Comparison of ENCODE assay signal across 8 cellular contexts in the genomic region with DNA sequence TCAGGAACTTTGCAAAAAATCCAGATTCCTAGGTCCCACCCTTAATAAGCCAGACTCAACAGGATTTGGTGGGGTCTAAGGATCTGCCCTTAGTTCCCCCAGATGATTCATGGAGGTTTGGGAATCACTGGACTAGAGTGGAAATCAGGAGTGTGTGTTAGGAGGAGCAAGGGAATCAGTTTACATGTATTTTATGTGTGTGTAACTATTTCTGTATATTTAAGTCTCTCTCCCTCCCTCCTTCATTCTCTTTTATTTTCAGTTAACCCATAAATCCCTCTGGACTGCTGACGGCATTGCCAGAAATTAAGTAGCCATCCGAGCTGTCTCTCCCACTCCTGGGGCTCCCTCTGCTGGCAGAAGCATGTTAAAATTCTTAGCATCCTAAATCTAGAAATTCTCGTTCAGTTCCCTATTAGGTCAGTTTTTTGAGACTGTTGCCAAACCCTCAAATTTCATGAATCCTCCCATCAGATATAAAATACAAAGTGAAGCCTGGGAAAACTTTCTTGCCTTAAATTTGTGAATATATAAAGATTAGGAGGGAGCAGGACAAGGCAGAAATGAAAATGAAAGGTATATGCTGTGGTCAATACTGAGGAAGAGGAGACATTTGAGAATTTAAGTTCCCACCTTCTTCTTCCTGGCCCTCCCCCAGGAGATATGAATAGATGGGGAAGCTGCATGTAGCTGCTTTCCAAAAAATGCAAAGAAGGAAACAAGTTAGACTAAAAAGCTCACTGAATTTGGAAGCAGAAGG. TPM values are rescaled to one million over a fixed set of nuclear protein-coding genes. Genes with fewer than 3 reads are reported as not detected.
A peak's percentile ranks its signal among the peaks of the same experiment; 100 is the strongest.
DNase-seq lines count a peak whose midpoint lies in the region; ATAC-seq and TF ChIP-seq lines count a peak whose summit lies in the region.

No MANE protein-coding gene starts in this region.

- no peaks in the 10 kb centered on the region for H3K4me1 Mint-ChIP-seq in neural crest cell
- peaks cover 54% of the 10 kb centered on the region for H3K4me1 Mint-ChIP-seq in stimulated activated naive CD8-positive, alpha-beta T cell treated with anti-CD3 and anti-CD28 coated beads, Interleukin-15, amount 100 ng/mL, for 72 hours

- TF ChIP-seq POLR2A in Peyer's patch (IDR thresholded peaks at IDR 0.05), result no peak

- no peaks in the 10 kb centered on the region for H3K9me3 ChIP-seq in Peyer's patch

- H3K27me3 ChIP-seq in Peyer's patch, result no peaks in the 10 kb centered on the region

- DNase-seq in AML-193 (lab: John Stamatoyannopoulos, UW), result peak; percentile 65 to 70
- peak; percentile 68 for DNase-seq in KBM-7
- DNase-seq in Peyer's patch, result peak; percentile 56 to 87 (median 64)
- peak; percentile 81 to 85 for DNase-seq in activated T-cell treated with anti-CD3 and anti-CD28 coated beads, Interleukin-2, amount 50 U/mL, for 48 hours
- DNase-seq in fibroblast of peridontal ligament (ENCODE audit: extremely low read depth), result peak; percentile 88
- peak; percentile 79 for DNase-seq in neural crest cell (ENCODE audit: low read depth, low spot score)
- DNase-seq in stimulated activated naive CD8-positive, alpha-beta T cell treated with anti-CD3 and anti-CD28 coated beads, Interleukin-15, amount 100 ng/mL, for 72 hours, result peak; percentile 63 to 70

- no peak overlapping the region for H3K4me3 Mint-ChIP-seq in neural crest cell
- peak overlapping the region in 1 of 2 donors; percentile 58 for H3K4me3 Mint-ChIP-seq in stimulated activated naive CD8-positive, alpha-beta T cell treated with anti-CD3 and anti-CD28 coated beads, Interleukin-15, amount 100 ng/mL, for 72 hours

- TF ChIP-seq CTCF in Peyer's patch (IDR thresholded peaks at IDR 0.05) (peak; percentile 47 to 93 (median 81)), neural crest cell (conservative IDR thresholded peaks at IDR 0.05) (peak; percentile 95)

- no peaks in the 10 kb centered on the region for H3K4me1 ChIP-seq in Peyer's patch

- H3K36me3 Mint-ChIP-seq in neural crest cell (ENCODE audit: low read depth), result no peaks in the 10 kb centered on the region

- in situ Hi-C loops in KBM-7 (cut with MboI; ENCODE audit: low pct_unique_long_range_greater_than_20kb, low sequenced_read_pairs), result loop anchor here (25.0 kb wide), 1 partner anchor 106 kb away; a partner anchor contains a TSS

- ATAC-seq in GM19035 (IDR thresholded peaks at IDR 0.05; ENCODE audit: unreplicated experiment), result peak; percentile 75
- ATAC-seq in stimulated activated naive CD8-positive, alpha-beta T cell treated with anti-CD3 and anti-CD28 coated beads, Interleukin-15, amount 100 ng/mL, for 72 hours, result peak; percentile 75

- H3K9me3 Mint-ChIP-seq in neural crest cell, result no peaks in the 10 kb centered on the region
- H3K9me3 Mint-ChIP-seq in stimulated activated naive CD8-positive, alpha-beta T cell treated with anti-CD3 and anti-CD28 coated beads, Interleukin-15, amount 100 ng/mL, for 72 hours, result no peaks in the 10 kb centered on the region

- no peak overlapping the region for H3K4me3 ChIP-seq in Peyer's patch

- no peaks in the 10 kb centered on the region for H3K36me3 ChIP-seq in Peyer's patch

- H3K27ac ChIP-seq in Peyer's patch, result no peak overlapping the region

- no peak overlapping the region for H3K27ac Mint-ChIP-seq in neural crest cell (ENCODE audit: unreplicated experiment)
- peak overlapping the region in 1 of 2 donors; percentile 72 for H3K27ac Mint-ChIP-seq in stimulated activated naive CD8-positive, alpha-beta T cell treated with anti-CD3 and anti-CD28 coated beads, Interleukin-15, amount 100 ng/mL, for 72 hours

- H3K27me3 Mint-ChIP-seq in neural crest cell (ENCODE audit: low read depth), result peaks cover 61% of the 10 kb centered on the region
- H3K27me3 Mint-ChIP-seq in stimulated activated naive CD8-positive, alpha-beta T cell treated with anti-CD3 and anti-CD28 coated beads, Interleukin-15, amount 100 ng/mL, for 72 hours, result no peaks in the 10 kb centered on the region

RNA-seq across cellular contexts. Expression of a gene that starts 11.7 kb away (rescaled TPM):
- total RNA-seq in Peyer's patch (1 to 10 TPM in 3 of 4 donors, not detected in 1; 4.2 to 8.6 (median 5.8) TPM), neural crest cell (not detected in 2 replicates)

RNA-seq across cellular contexts. Expression of a gene that starts 17.7 kb away (rescaled TPM):
- 10 to 100 TPM in 3 of 4 donors, 1 to 10 TPM in 1; 2.3 to 70.4 (median 14.1) TPM for total RNA-seq in Peyer's patch
- total RNA-seq in neural crest cell, result 0.37 and 0.48 TPM in 2 replicates

RNA-seq across cellular contexts. Expression of a gene that starts 40.7 kb away (rescaled TPM):
- total RNA-seq in Peyer's patch (100 to 1,000 TPM in 3 of 4 donors, 1 to 10 TPM in 1; 9.1 to 109 (median 104) TPM), neural crest cell (not detected in 2 replicates)

Comparison
In these comparisons a context has a peak if more than half of its experiments do, and no peak if none do; other contexts are left out.
1. RNA of a gene that starts 40.7 kb away (total RNA-seq): 9.1 to 109 TPM in Peyer's patch; not detected in neural crest cell; every median in the first group is over 10 times any median in the second.
2. Peak in every context shown above with its lines, with median percentiles within 50 percentile points of each other: DNase-seq.